20 cellular contexts compared by ENCODE assay signal in the genomic region with DNA sequence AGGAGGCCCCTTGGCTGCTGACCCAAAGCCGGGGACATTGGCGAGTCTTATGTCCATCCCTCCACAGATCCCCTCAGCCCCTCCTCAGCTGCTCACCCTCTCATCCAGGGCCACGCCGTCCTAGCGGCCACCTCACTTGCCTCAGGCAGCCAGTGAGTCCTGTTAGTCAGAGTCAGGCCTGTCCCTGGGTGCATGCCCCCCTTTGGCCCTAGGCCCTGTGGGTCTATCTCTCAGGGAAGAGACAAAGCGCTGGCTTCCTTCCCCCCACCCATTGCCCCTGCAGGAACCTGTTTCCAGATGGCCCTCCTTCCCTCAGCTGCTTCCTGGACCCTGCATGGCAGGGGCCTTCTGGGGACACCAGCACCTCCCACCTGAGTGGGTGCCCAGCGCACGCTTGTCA.
"Had no signal": no experiment of that assay in that cellular context is flagged by ENCODE, and none has a peak within 500 bp of the region (broad histone marks: within the 10 kb centered on the region; RNA-seq: fewer than 3 reads in every experiment).

No MANE protein-coding gene starts in this region.

- H3K27me3 ChIP-seq: adrenal gland, body of pancreas, dorsolateral prefrontal cortex, heart left ventricle, uterus had no signal

- H3K36me3 ChIP-seq: adrenal gland, cardiac muscle cell, heart left ventricle, uterus had no signal

- H3K4me3 ChIP-seq: adrenal gland, body of pancreas, cardiac muscle cell, coronary artery, dorsolateral prefrontal cortex, heart left ventricle, uterus had no signal

- H3K4me1 ChIP-seq: adrenal gland, body of pancreas, uterus had no signal

- H3K9me3 ChIP-seq: adrenal gland, body of pancreas, heart left ventricle, uterus had no signal

- H3K27ac ChIP-seq: adrenal gland, body of pancreas, cardiac muscle cell, coronary artery, heart left ventricle, uterus had no signal

- DNase-seq: activated B cell treated with CpG ODN at 0.5 μM for 24 hours; activated CD4-positive, alpha-beta T cell treated with anti-CD3 and anti-CD28 coated beads, Interleukin-2, amount 50 U/mL, for 1 hour; activated CD8-positive, alpha-beta T cell treated with anti-CD3 and anti-CD28 coated beads for 36 hours; activated T-cell treated with anti-CD3 and anti-CD28 coated beads, Interleukin-2, amount 50 U/mL, for 4 hours; adrenal gland; aorta; body of pancreas; dorsolateral prefrontal cortex; effector memory CD4-positive, alpha-beta T cell; hypothalamus; naive thymus-derived CD4-positive, alpha-beta T cell; occipital lobe; right cardiac atrium; stimulated activated CD4-positive, alpha-beta T cell treated with anti-CD3 and anti-CD28 coated beads, Interleukin-2, amount 100 ng/mL, for 48 hours; stimulated activated naive CD8-positive, alpha-beta T cell treated with anti-CD3 and anti-CD28 coated beads, Interleukin-15, Interleukin-2, amounts not matched to agents 100 U/mL and 50 U/mL, for 24 hours; T-helper 2 cell; uterus had no signal

- ATAC-seq: activated CD8-positive, alpha-beta T cell treated with anti-CD3 and anti-CD28 coated beads for 36 hours; activated T-cell treated with anti-CD3 and anti-CD28 coated beads, Interleukin-2, amount 50 U/mL, for 4 hours; body of pancreas; heart left ventricle; naive thymus-derived CD4-positive, alpha-beta T cell; right cardiac atrium; stimulated activated naive CD8-positive, alpha-beta T cell treated with anti-CD3 and anti-CD28 coated beads, Interleukin-15, Interleukin-2, amounts not matched to agents 100 U/mL and 50 U/mL, for 24 hours had no signal
